9 cellular contexts compared by ENCODE assay signal in the genomic region with DNA sequence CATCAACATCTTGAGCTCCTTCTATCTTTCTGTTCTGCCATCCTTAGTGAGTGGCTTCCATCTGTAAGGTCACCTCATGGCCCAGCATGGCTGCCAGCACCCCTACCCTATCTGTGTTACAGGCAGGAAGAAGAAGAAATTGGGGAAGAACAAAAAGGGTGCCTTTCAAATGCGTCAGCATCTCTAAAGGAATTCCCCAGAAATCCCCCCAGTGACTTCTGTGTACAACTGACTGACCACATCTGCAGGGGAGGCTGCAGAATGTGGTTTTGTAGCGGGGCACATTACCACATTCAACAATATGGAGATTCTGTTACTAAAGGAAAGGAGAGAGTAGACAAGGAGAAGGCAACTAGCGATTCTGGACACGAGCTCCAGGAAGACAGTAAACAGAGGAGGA. TPM values are rescaled to one million over a fixed set of nuclear protein-coding genes. Genes with fewer than 3 reads are reported as not detected.
DNase-seq lines count a peak whose midpoint lies in the region; ATAC-seq lines count a peak whose summit lies in the region.
"Had no signal": no experiment of that assay in that cellular context is flagged by ENCODE, and none has a peak within 500 bp of the region (broad histone marks: within the 10 kb centered on the region; RNA-seq: fewer than 3 reads in every experiment).

No MANE protein-coding gene starts in this region.

- H3K4me3 Mint-ChIP-seq in activated CD4-positive, alpha-beta T cell treated with anti-CD3 and anti-CD28 coated beads for 36 hours = no peak overlapping the region
- H3K4me3 Mint-ChIP-seq in activated CD4-positive, alpha-beta memory T cell treated with anti-CD3 and anti-CD28 coated beads for 36 hours = no peak overlapping the region

- peak; percentile 20 for ATAC-seq in activated CD4-positive, alpha-beta T cell treated with anti-CD3 and anti-CD28 coated beads for 36 hours
- ATAC-seq in HG02885 (IDR thresholded peaks at IDR 0.05; ENCODE audit: poor library complexity, unreplicated experiment) (peak; percentile 48), GM21526 (IDR thresholded peaks at IDR 0.05; ENCODE audit: low FRiP score, unreplicated experiment) (no peak)

- POLR2A ChIA-PET in activated CD4-positive, alpha-beta T cell treated with anti-CD3 and anti-CD28 coated beads for 36 hours (lab: Charles Lee) = no interaction called here
- POLR2A ChIA-PET in activated CD4-positive, alpha-beta memory T cell treated with anti-CD3 and anti-CD28 coated beads for 36 hours (lab: Charles Lee) = interaction anchor here (1.4 kb wide), 1 partner anchor 41 kb away, joined by 3 read pairs; the partner anchor contains the start of genes ALG2 and SEC61B

- H3K36me3 Mint-ChIP-seq in activated CD4-positive, alpha-beta T cell treated with anti-CD3 and anti-CD28 coated beads for 36 hours (ENCODE audit: low read depth) = no peaks in the 10 kb centered on the region
- no peaks in the 10 kb centered on the region for H3K36me3 Mint-ChIP-seq in activated CD4-positive, alpha-beta memory T cell treated with anti-CD3 and anti-CD28 coated beads for 36 hours

- peaks cover 48% of the 10 kb centered on the region for H3K4me1 Mint-ChIP-seq in activated CD4-positive, alpha-beta T cell treated with anti-CD3 and anti-CD28 coated beads for 36 hours
- peaks cover 43% of the 10 kb centered on the region for H3K4me1 Mint-ChIP-seq in activated CD4-positive, alpha-beta memory T cell treated with anti-CD3 and anti-CD28 coated beads for 36 hours (ENCODE audit: low read depth)

- DNase-seq in activated CD4-positive, alpha-beta T cell treated with anti-CD3 and anti-CD28 coated beads for 36 hours = peak; percentile 36
- DNase-seq in activated CD4-positive, alpha-beta T cell treated with anti-CD3 and anti-CD28 coated beads, Interleukin-2, amount 50 U/mL, for 1 hour = no peak
- peak; percentile 32 for DNase-seq in activated CD4-positive, alpha-beta memory T cell treated with anti-CD3 and anti-CD28 coated beads for 36 hours
- DNase-seq in renal cortical epithelial cell (ENCODE audit: low read depth) (peak; percentile 45), inferior parietal cortex (ENCODE audit: extremely low spot score) (no peak), Ammon's horn (ENCODE audit: low spot score) (no peak)
- DNase-seq: NK-92 treated with Interleukin-12 subunit alpha and Interleukin-12 subunit beta, amount 100 ng/mL, for 24 hours had no signal

- H3K27me3 Mint-ChIP-seq in activated CD4-positive, alpha-beta T cell treated with anti-CD3 and anti-CD28 coated beads for 36 hours = no peaks in the 10 kb centered on the region
- H3K27me3 Mint-ChIP-seq in activated CD4-positive, alpha-beta memory T cell treated with anti-CD3 and anti-CD28 coated beads for 36 hours = no peaks in the 10 kb centered on the region

- H3K9me3 Mint-ChIP-seq in activated CD4-positive, alpha-beta T cell treated with anti-CD3 and anti-CD28 coated beads for 36 hours (ENCODE audit: low read depth) = no peaks in the 10 kb centered on the region
- no peaks in the 10 kb centered on the region for H3K9me3 Mint-ChIP-seq in activated CD4-positive, alpha-beta memory T cell treated with anti-CD3 and anti-CD28 coated beads for 36 hours

- intact Hi-C loops in activated CD4-positive, alpha-beta T cell treated with anti-CD3 and anti-CD28 coated beads for 36 hours (cut with DNase I, micrococcal nuclease) = loop anchor here (5.0 to 10.0 kb wide), 5 partner anchors 71 to 1416 kb away; partner anchors contain the start of gene NR4A3 (in 1 of the 2)
- intact Hi-C loops in activated CD4-positive, alpha-beta memory T cell treated with anti-CD3 and anti-CD28 coated beads for 36 hours (cut with micrococcal nuclease) = loop anchor here (1.0 to 10.0 kb wide), 7 partner anchors 73 to 1413 kb away; partner anchors contain the start of gene NR4A3

- peak overlapping the region; percentile 77 for H3K27ac Mint-ChIP-seq in activated CD4-positive, alpha-beta T cell treated with anti-CD3 and anti-CD28 coated beads for 36 hours
- H3K27ac Mint-ChIP-seq in activated CD4-positive, alpha-beta memory T cell treated with anti-CD3 and anti-CD28 coated beads for 36 hours = no peak overlapping the region

- CTCF ChIA-PET in activated CD4-positive, alpha-beta T cell treated with anti-CD3 and anti-CD28 coated beads for 36 hours (lab: Charles Lee) = interaction anchor here (0.7 to 4.4 kb wide), 7 partner anchors 8 to 1143 kb away, joined by 3 to 22 read pairs (median 4); no protein-coding TSS in a partner anchor
- CTCF ChIA-PET in activated CD4-positive, alpha-beta memory T cell treated with anti-CD3 and anti-CD28 coated beads for 36 hours (lab: Charles Lee) = interaction anchor here (0.6 to 5.1 kb wide), 6 partner anchors 18 to 984 kb away, joined by 3 to 35 read pairs (median 3); no protein-coding TSS in a partner anchor

RNA-seq across cellular contexts. Expression of gene ALG2, which starts 40.1 kb away (rescaled TPM):
- total RNA-seq in activated CD4-positive, alpha-beta T cell treated with anti-CD3 and anti-CD28 coated beads for 36 hours = 10 to 100 TPM; 22.8 to 31.1 TPM
- 10 to 100 TPM; 18.6 to 20.8 TPM for total RNA-seq in activated CD4-positive, alpha-beta memory T cell treated with anti-CD3 and anti-CD28 coated beads for 36 hours
- 46.7 and 54.6 TPM in 2 replicates for total RNA-seq in renal cortical epithelial cell

RNA-seq across cellular contexts. Expression of gene SEC61B, which starts 40.5 kb away (rescaled TPM):
- total RNA-seq in activated CD4-positive, alpha-beta T cell treated with anti-CD3 and anti-CD28 coated beads for 36 hours = 100 to 1,000 TPM in 1 of 2 experiments, 10 to 100 TPM in 1; 81.0 to 139 TPM
- total RNA-seq in activated CD4-positive, alpha-beta memory T cell treated with anti-CD3 and anti-CD28 coated beads for 36 hours = 100 to 1,000 TPM; 161 to 166 TPM
- 70.1 and 134 TPM in 2 replicates for total RNA-seq in renal cortical epithelial cell

Comparison
In these comparisons a context has a peak if more than half of its experiments do, and no peak if none do; other contexts are left out.
1. DNase-seq: peak in activated CD4-positive, alpha-beta T cell treated with anti-CD3 and anti-CD28 coated beads for 36 hours (single experiment), activated CD4-positive, alpha-beta memory T cell treated with anti-CD3 and anti-CD28 coated beads for 36 hours (single experiment) and renal cortical epithelial cell (single experiment); none in activated CD4-positive, alpha-beta T cell treated with anti-CD3 and anti-CD28 coated beads, Interleukin-2, amount 50 U/mL, for 1 hour (single experiment), inferior parietal cortex (single experiment) and Ammon's horn (single experiment).